In the genomic region with DNA sequence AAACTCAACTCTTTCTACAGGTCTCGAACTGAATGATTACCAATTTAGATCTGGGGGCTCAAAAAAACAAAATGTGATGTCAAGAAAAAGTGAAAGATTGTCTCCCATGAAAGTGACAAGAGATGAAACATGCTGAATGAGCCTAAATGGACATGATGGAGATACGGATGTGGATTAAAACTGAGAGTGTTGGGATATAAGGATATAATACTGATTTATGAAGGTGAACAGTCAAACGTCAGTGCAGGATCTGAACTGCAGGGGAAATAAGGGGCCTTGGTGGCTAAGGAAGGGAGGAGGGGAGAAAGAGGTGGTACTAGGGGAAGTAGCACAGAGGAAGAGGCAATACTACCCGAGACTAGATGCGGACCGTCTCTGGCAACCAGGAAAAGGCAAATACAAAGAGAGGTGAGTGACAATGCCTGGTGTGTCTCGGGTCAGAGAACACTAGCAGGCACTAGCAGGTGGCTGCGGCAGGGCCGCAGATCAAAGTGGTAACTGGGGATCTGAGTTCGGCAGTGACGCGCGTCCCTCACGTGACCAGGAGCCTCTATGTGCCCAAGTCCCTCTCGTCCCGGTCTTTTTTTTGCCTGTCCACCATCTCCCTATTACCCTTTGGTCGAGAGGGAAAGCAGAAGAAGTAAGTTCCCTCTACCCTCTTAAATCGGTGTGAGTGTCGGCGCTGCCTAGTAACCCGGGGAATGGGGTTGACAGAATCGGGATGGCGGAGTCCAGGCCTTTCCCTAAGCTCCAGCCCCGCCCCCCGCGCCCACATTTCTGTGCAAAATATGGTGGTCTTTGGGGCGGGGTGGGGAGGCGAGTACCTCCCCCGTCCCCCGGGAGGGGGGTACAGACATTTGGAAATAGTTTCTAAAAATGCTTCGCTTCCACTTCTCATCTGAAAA, we compare ENCODE assay signal across 8 cellular contexts. TPM values are rescaled to one million over a fixed set of nuclear protein-coding genes. Genes with fewer than 3 reads are reported as not detected.
DNase-seq lines count a peak whose midpoint lies in the region; ATAC-seq, FAIRE-seq and TF ChIP-seq lines count a peak whose summit lies in the region.

A gene with protein sequence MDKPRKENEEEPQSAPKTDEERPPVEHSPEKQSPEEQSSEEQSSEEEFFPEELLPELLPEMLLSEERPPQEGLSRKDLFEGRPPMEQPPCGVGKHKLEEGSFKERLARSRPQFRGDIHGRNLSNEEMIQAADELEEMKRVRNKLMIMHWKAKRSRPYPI (plus strand): TSS at position 590 of the 905 bp plus-strand sequence. CDS start 942 bp downstream, outside the sequence.

- H3K9me3 ChIP-seq in A549, result no peaks in the 10 kb centered on the region
- no peaks in the 10 kb centered on the region for H3K9me3 ChIP-seq in esophagus (ENCODE audit: control insufficient read depth in 2 of 2, insufficient read depth in 1 of 2, low read depth in 1 of 2, low read length in 1 of 2)
- H3K9me3 ChIP-seq in mucosa of descending colon, result no peaks in the 10 kb centered on the region

- no peaks in the 10 kb centered on the region for H3K27me3 Mint-ChIP-seq in activated CD8-positive, alpha-beta memory T cell treated with anti-CD3 and anti-CD28 coated beads, Interleukin-2, amount 10 ng/mL, durations not matched to agents 7 days and 5 days

- TF ChIP-seq CTCF in A549 (IDR thresholded peaks at IDR 0.05), result no peak
- no peak for TF ChIP-seq CTCF in mucosa of descending colon (IDR thresholded peaks at IDR 0.05)

- no peaks in the 10 kb centered on the region for H3K36me3 Mint-ChIP-seq in activated CD8-positive, alpha-beta memory T cell treated with anti-CD3 and anti-CD28 coated beads, Interleukin-2, amount 10 ng/mL, durations not matched to agents 7 days and 5 days

- H3K36me3 ChIP-seq in esophagus (ENCODE audit: control insufficient read depth in 2 of 2, insufficient read depth in 2 of 2, low read length in 1 of 2) (no peaks in the 10 kb centered on the region), mucosa of descending colon (ENCODE audit: low read depth) (no peaks in the 10 kb centered on the region)

- CTCF ChIA-PET in A549 (lab: Yijun Ruan, JAX), result interaction anchor here (1.1 to 2.9 kb wide), 10 partner anchors 15 to 90 kb away, joined by 3 to 25 read pairs (median 12); no protein-coding TSS in a partner anchor
- CTCF ChIA-PET in activated CD8-positive, alpha-beta memory T cell treated with anti-CD3 and anti-CD28 coated beads, Interleukin-2, amount 10 ng/mL, durations not matched to agents 7 days and 5 days (lab: Charles Lee), result no interaction called here

- TF ChIP-seq EP300 in A549 (IDR thresholded peaks at IDR 0.05), result no peak

- H3K4me1 ChIP-seq in A549 (peaks cover 16% of the 10 kb centered on the region; the same call in 2 of the 3 replicates), esophagus (ENCODE audit: control insufficient read depth in 2 of 2, insufficient read depth in 2 of 2, low read length in 1 of 2) (no peaks in the 10 kb centered on the region), mucosa of descending colon (ENCODE audit: low read depth) (no peaks in the 10 kb centered on the region)

- POLR2A ChIA-PET in A549 (lab: Yijun Ruan, JAX), result interaction anchor here (0.7 to 2.3 kb wide), 7 partner anchors 10 to 187 kb away, joined by 3 to 23 read pairs (median 7); a partner anchor contains a TSS

- H3K27ac ChIP-seq in A549 (peak within 1 kb of the TSS; percentile 97), esophagus (ENCODE audit: low read depth in 2 of 2, low read length in 1 of 2) (peak within 1 kb of the TSS; percentile 83 to 86), substantia nigra (ENCODE audit: low read depth, low read length, poor library complexity, severe bottlenecking) (peak within 1 kb of the TSS; percentile 89)

- peaks cover 13% of the 10 kb centered on the region for H3K4me1 Mint-ChIP-seq in activated CD8-positive, alpha-beta memory T cell treated with anti-CD3 and anti-CD28 coated beads, Interleukin-2, amount 10 ng/mL, durations not matched to agents 7 days and 5 days

- ATAC-seq in A549 (peak; percentile 60 to 64), GM18519 (IDR thresholded peaks at IDR 0.05; ENCODE audit: low FRiP score, unreplicated experiment) (peak; percentile 70), HG02981 (IDR thresholded peaks at IDR 0.05; ENCODE audit: unreplicated experiment) (peak; percentile 74), mucosa of descending colon (peak; percentile 77)
- ATAC-seq in activated CD8-positive, alpha-beta memory T cell treated with anti-CD3 and anti-CD28 coated beads, Interleukin-2, amount 10 ng/mL, durations not matched to agents 7 days and 5 days, result peak; percentile 71

- H3K27ac Mint-ChIP-seq in activated CD8-positive, alpha-beta memory T cell treated with anti-CD3 and anti-CD28 coated beads, Interleukin-2, amount 10 ng/mL, durations not matched to agents 7 days and 5 days, result peak within 1 kb of the TSS; percentile 75

- 2% methylated on average over 21 of the region's 31 CpGs for WGBS in A549 (ENCODE audit: missing lambda C conversion rate)
- WGBS in esophagus, 2 donors, result 2 to 21% methylated on average over 31 of the region's 31 CpGs

- DNase-seq in A549 (ENCODE audit: low read depth in 1 of 2, low spot score in 1 of 2) (peak in 1 of 2 experiments; percentile 61), NCI-H2171 treated with DMSO at 0.1 percent for 48 hours (lab: John Stamatoyannopoulos, UW) (peak; percentile 63), mucosa of descending colon (peak; percentile 71 to 82 (median 79)), substantia nigra (lab: John Stamatoyannopoulos, UW) (peak in 48 of 49 donors; percentile 3 to 80 (median 49))
- DNase-seq in activated CD8-positive, alpha-beta memory T cell treated with anti-CD3 and anti-CD28 coated beads, Interleukin-2, amount 10 ng/mL, durations not matched to agents 7 days and 5 days, result peak; percentile 64

- intact Hi-C loops in mucosa of descending colon (cut with DNase I, micrococcal nuclease), result no loop called here

- H3K9me3 Mint-ChIP-seq in activated CD8-positive, alpha-beta memory T cell treated with anti-CD3 and anti-CD28 coated beads, Interleukin-2, amount 10 ng/mL, durations not matched to agents 7 days and 5 days (ENCODE audit: low read depth), result no peaks in the 10 kb centered on the region

- H3K4me2 ChIP-seq in A549, result peak within 1 kb of the TSS; percentile 94

- H3K4me3 ChIP-seq in A549 (peak within 1 kb of the TSS; percentile 83), esophagus (ENCODE audit: low read depth in 1 of 2, low read length in 2 of 2) (peak within 1 kb of the TSS; percentile 60 to 67), mucosa of descending colon (peak within 1 kb of the TSS; percentile 22)

- H3K27me3 ChIP-seq in esophagus (ENCODE audit: control insufficient read depth in 1 of 2, insufficient read depth in 2 of 2, low read length in 2 of 2), result no peaks in the 10 kb centered on the region

- peak within 1 kb of the TSS; percentile 84 for H3K4me3 Mint-ChIP-seq in activated CD8-positive, alpha-beta memory T cell treated with anti-CD3 and anti-CD28 coated beads, Interleukin-2, amount 10 ng/mL, durations not matched to agents 7 days and 5 days

- no peak for TF ChIP-seq POLR2A in A549 (IDR thresholded peaks at IDR 0.05; ENCODE audit: low read length)

- no peak for TF ChIP-seq RAD21 in A549 (conservative IDR thresholded peaks at IDR 0.05 in 1 of 2, IDR thresholded peaks at IDR 0.05 in 1 of 2)

- no peak for FAIRE-seq in A549 (lab: Jason Lieb, UNC)

TF ChIP-seq in A549, 52 proteins besides CTCF, POLR2A, EP300 and RAD21 (continues in another document):
- TF ChIP-seq, protein P1, sequence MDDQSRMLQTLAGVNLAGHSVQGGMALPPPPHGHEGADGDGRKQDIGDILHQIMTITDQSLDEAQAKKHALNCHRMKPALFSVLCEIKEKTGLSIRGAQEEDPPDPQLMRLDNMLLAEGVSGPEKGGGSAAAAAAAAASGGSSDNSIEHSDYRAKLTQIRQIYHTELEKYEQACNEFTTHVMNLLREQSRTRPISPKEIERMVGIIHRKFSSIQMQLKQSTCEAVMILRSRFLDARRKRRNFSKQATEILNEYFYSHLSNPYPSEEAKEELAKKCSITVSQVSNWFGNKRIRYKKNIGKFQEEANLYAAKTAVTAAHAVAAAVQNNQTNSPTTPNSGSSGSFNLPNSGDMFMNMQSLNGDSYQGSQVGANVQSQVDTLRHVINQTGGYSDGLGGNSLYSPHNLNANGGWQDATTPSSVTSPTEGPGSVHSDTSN (IDR thresholded peaks at IDR 0.05), result no peak
- TF ChIP-seq RCOR1 (IDR thresholded peaks at IDR 0.05; ENCODE audit: low read depth, low read length), result no peak
- TF ChIP-seq GATA3 (IDR thresholded peaks at IDR 0.05; ENCODE audit: borderline replicate concordance), result 0 out of 2 replicates have a peak, but pooled peaks have one; percentile 12
- no peak for TF ChIP-seq CEBPB (IDR thresholded peaks at IDR 0.05)
- no peak for TF ChIP-seq JUN (IDR thresholded peaks at IDR 0.05)
- TF ChIP-seq JUNB (IDR thresholded peaks at IDR 0.05), result no peak
- TF ChIP-seq HEYL (CRISPR knock-in tag; IDR thresholded peaks at IDR 0.05), result no peak
- no peak for TF ChIP-seq NFE2L2 (conservative IDR thresholded peaks at IDR 0.05; ENCODE audit: low read length)
- TF ChIP-seq, protein P2, sequence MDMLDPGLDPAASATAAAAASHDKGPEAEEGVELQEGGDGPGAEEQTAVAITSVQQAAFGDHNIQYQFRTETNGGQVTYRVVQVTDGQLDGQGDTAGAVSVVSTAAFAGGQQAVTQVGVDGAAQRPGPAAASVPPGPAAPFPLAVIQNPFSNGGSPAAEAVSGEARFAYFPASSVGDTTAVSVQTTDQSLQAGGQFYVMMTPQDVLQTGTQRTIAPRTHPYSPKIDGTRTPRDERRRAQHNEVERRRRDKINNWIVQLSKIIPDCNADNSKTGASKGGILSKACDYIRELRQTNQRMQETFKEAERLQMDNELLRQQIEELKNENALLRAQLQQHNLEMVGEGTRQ (IDR thresholded peaks at IDR 0.05), result peak; percentile 92
- TF ChIP-seq EHF (CRISPR knock-in tag; IDR thresholded peaks at IDR 0.05), result no peak
- TF ChIP-seq BHLHE40 (IDR thresholded peaks at IDR 0.05; ENCODE audit: low read depth, low read length), result no peak
- TF ChIP-seq HDAC2 (IDR thresholded peaks at IDR 0.05), result no peak
- TF ChIP-seq KDM5A (IDR thresholded peaks at IDR 0.05), result peak; percentile 27; the same call in 1 of the 2 replicates
- TF ChIP-seq FOSB (CRISPR knock-in tag; IDR thresholded peaks at IDR 0.05), result no peak
- no peak for TF ChIP-seq POLR2AphosphoS2 (conservative IDR thresholded peaks at IDR 0.05; ENCODE audit: low read length)

RNA-seq across cellular contexts. Expression of the gene that starts here (rescaled TPM):
- polyA plus RNA-seq in A549 (2011; rRNA removed) (29.7 and 40.7 TPM in 2 replicates), A549 (2017; fragmentation: RNase III; extraction: RNeasy Plus Mini Kit Qiagen cat#74134 plus additional on column Dnase treatment) (35.1 to 42.1 TPM (median 40.5 TPM) in 3 replicates), esophagus (10 to 100 TPM; 13.3 to 25.9 TPM)
- 18.1 and 18.9 TPM in 2 replicates for polyA plus RNA-seq in A549 (2012; cell fraction: cytosol; rRNA removed)
- polyA plus RNA-seq in A549 (2012; cell fraction: nucleus; rRNA removed), result 11.1 and 16.2 TPM in 2 replicates
- 2.9 and 3.1 TPM in 2 replicates for polyA minus RNA-seq in A549 (2011; rRNA and poly(A)+ RNA removed)
- 10 to 100 TPM in 1 of 2 experiments, 1 to 10 TPM in 1; 6.7 to 10.3 TPM for total RNA-seq in activated CD8-positive, alpha-beta memory T cell treated with anti-CD3 and anti-CD28 coated beads, Interleukin-2, amount 10 ng/mL, durations not matched to agents 7 days and 5 days
- total RNA-seq in mucosa of descending colon, result 10 to 100 TPM in 2 of 3 donors, 1 to 10 TPM in 1; 7.2 to 44.0 (median 19.3) TPM

Comparison
In these comparisons a context has a peak if more than half of its experiments do, and no peak if none do; other contexts are left out.
1. H3K4me3 ChIP-seq: peak in every context shown above with its lines; median percentile 83 in A549; 64 in esophagus; 22 in mucosa of descending colon.